In the genomic region with DNA sequence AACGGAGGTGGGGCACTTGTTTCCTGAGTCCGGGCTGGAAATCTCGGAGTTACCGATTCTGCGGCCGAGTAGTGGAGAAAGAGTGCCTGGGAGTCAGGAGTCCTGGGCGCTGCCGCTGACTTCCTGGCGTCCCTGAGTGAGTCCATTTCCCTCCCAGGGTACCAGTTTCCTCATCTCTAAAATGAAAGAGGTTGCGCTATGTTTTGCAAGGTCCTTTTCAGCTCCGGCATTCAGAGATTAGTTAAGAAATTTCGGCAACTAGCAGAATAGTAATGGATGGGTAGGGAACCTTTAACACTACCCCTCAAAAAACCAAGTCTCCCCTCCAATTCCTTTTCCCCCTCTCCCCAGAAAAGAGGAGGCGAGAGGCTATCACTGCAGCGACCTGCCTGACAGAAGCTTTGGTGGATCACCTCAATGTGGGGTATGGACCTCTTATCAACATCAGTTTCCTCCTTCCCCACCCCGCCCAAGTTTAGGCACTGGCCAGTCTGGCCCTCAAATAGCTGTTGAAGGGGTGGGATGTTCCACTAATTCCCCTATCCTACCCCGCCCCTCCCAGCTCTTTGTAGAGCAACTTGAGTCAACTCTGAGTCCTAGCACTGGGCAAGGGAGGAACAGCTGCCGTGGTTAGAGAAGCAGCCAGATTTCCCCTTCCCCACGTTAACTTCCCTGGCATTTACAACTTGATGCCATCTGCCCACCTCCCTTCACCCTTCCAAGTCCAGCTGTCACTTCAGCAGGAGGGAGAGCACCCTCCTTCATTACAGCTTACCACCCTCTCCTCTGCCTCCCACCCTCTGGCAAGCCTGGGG, we compare ENCODE assay signal across 1 cellular context.
TF ChIP-seq lines count a peak whose summit lies in the region.

No MANE protein-coding gene starts in this region.

TF ChIP-seq in A549, 52 proteins besides CTCF, POLR2A, EP300 and RAD21:
- TF ChIP-seq ELK1 (IDR thresholded peaks at IDR 0.05; ENCODE audit: low read depth, low read length) = no peak
- no peak for TF ChIP-seq E2F6 (IDR thresholded peaks at IDR 0.05; ENCODE audit: borderline replicate concordance, low read depth)
- TF ChIP-seq BHLHE40 (IDR thresholded peaks at IDR 0.05; ENCODE audit: low read depth, low read length) = no peak
- no peak for TF ChIP-seq KDM5A (IDR thresholded peaks at IDR 0.05)
- no peak for TF ChIP-seq ESRRA (IDR thresholded peaks at IDR 0.05; ENCODE audit: borderline replicate concordance, low read length)
- no peak for TF ChIP-seq CHD2 (IDR thresholded peaks at IDR 0.05; ENCODE audit: low read length, partially characterized antibody)
- no peak for TF ChIP-seq USF2 (IDR thresholded peaks at IDR 0.05)
- no peak for TF ChIP-seq TP53 (CRISPR knock-in tag; IDR thresholded peaks at IDR 0.05)
- TF ChIP-seq RCOR1 (IDR thresholded peaks at IDR 0.05; ENCODE audit: low read depth, low read length) = no peak
- no peak for TF ChIP-seq NFE2L2 (conservative IDR thresholded peaks at IDR 0.05; ENCODE audit: low read length)
- TF ChIP-seq NPAS2 (CRISPR knock-in tag; IDR thresholded peaks at IDR 0.05; ENCODE audit: borderline replicate concordance) = no peak
- TF ChIP-seq CBX8 (IDR thresholded peaks at IDR 0.05) = no peak
- no peak for TF ChIP-seq CEBPB (IDR thresholded peaks at IDR 0.05)
- no peak for TF ChIP-seq TFCP2L1 (CRISPR knock-in tag; IDR thresholded peaks at IDR 0.05)
- TF ChIP-seq RNF2 (IDR thresholded peaks at IDR 0.05; ENCODE audit: borderline replicate concordance, low read depth) = no peak
